ENCODE assay signal across 9 cellular contexts in the genomic region with DNA sequence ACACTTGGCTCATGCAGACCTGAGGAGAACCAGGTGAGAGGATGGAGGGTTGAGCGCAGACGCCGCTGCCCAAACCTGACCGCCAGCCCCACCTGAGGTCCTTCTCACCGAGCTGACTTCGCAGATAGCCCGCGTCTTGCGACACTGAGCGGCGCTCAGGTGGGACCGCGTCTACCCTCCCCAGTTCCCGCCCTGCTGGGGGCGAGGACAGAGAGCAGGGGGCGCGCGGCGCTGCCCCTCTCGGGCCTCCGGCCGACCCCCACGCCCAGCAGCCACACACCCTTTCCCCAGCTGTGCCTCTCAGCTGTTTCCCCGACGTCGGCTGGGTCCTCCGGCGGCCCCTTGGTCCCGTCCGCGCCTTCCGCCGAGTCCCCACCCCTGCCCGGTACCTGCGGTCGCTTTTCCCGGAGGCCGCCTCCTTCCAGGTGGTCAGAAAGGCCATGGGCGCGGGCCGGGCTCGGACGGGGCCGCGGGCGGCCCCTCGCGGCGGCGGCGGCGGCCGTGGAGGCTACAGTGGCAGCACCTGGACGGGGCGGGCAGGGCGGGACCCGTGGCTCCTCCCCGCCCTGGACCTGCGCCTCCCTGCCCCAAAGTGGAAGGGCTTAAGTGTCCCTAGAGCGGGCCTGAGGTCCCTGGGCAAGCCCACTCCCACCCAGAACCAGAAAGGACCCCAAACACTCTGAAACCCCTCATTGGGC. TPM values are rescaled to one million over a fixed set of nuclear protein-coding genes. Genes with fewer than 3 reads are reported as not detected.
DNase-seq lines count a peak whose midpoint lies in the region; ATAC-seq, FAIRE-seq and TF ChIP-seq lines count a peak whose summit lies in the region.
"Had no signal": no experiment of that assay in that cellular context is flagged by ENCODE, and none has a peak within 500 bp of the region (broad histone marks: within the 10 kb centered on the region; RNA-seq: fewer than 3 reads in every experiment).

No MANE protein-coding gene starts in this region.

- H3K9me3 ChIP-seq in prostate gland = no peaks in the 10 kb centered on the region

- peak; percentile 75 for ATAC-seq in Right ventricle myocardium superior (ENCODE audit: poor library complexity)
- no peak for ATAC-seq in HG03457 (IDR thresholded peaks at IDR 0.05; ENCODE audit: unreplicated experiment)
- ATAC-seq in GM18498 (IDR thresholded peaks at IDR 0.05; ENCODE audit: unreplicated experiment) = no peak

- intact Hi-C loops in Right ventricle myocardium superior (cut with DNase I) = no loop called here
- intact Hi-C loops in prostate gland (cut with DNase I) = no loop called here

- in situ Hi-C loops in GM13976 (cut with MboI; ENCODE audit: low sequenced_read_pairs, unreplicated experiment) = no loop called here

- H3K4me3 ChIP-seq in prostate gland = peak overlapping the region; percentile 36 to 46

- no peak for FAIRE-seq in D721Med (lab: Jason Lieb, UNC)

- no peaks in the 10 kb centered on the region for H3K4me1 ChIP-seq in prostate gland (replicated peaks)

- no peaks in the 10 kb centered on the region for H3K36me3 ChIP-seq in prostate gland

- WGBS in prostate gland = 6% methylated on average over 29 of the region's 60 CpGs

- TF ChIP-seq CTCF in GM13976 (IDR thresholded peaks at IDR 0.05; ENCODE audit: borderline replicate concordance, control extremely low read depth, extremely low read depth, insufficient read depth, missing control alignments) (no peak), prostate gland (IDR thresholded peaks at IDR 0.05) (peak in 3 of 4 experiments; percentile 9 to 44 (median 22)), D721Med (IDR thresholded peaks at IDR 0.05; ENCODE audit: insufficient read depth, missing control alignments) (no peak)

- H3K27me3 ChIP-seq in prostate gland (replicated peaks; ENCODE audit: insufficient read depth) = no peaks in the 10 kb centered on the region

- TF ChIP-seq POLR2A in prostate gland (IDR thresholded peaks at IDR 0.05) = no peak

- peak overlapping the region in 1 of 2 donors; percentile 65 for H3K27ac ChIP-seq in prostate gland

- peak; percentile 63 for DNase-seq in GM13976 (ENCODE audit: low spot score)
- DNase-seq in RPMI8226 = peak; percentile 30
- DNase-seq in Right ventricle myocardium superior = no peak
- peak; percentile 48 for DNase-seq in prostate gland (ENCODE audit: low spot score)
- no peak for DNase-seq in D721Med (ENCODE audit: insufficient read length, low spot score)
- DNase-seq in SKM-1 (lab: John Stamatoyannopoulos, UW; ENCODE audit: unreplicated experiment) = no peak
- DNase-seq: activated naive CD4-positive, alpha-beta T cell treated with anti-CD3 and anti-CD28 coated beads for 36 hours had no signal

RNA-seq across cellular contexts. Expression of a gene that starts 14.4 kb away (rescaled TPM):
- 19.4 TPM for total RNA-seq in Right ventricle myocardium superior
- total RNA-seq in prostate gland = 10 to 100 TPM; 65.0 to 78.4 TPM
- total RNA-seq: activated naive CD4-positive, alpha-beta T cell treated with anti-CD3 and anti-CD28 coated beads for 36 hours had no signal

Comparison
In these comparisons a context has a peak if more than half of its experiments do, and no peak if none do; other contexts are left out.
1. DNase-seq: peak in GM13976 (single experiment), RPMI8226 (single experiment) and prostate gland (single experiment); none in Right ventricle myocardium superior (single experiment), D721Med (single experiment) and SKM-1 (single experiment).
2. CTCF ChIP-seq: peak in prostate gland (3 of 4); none in GM13976 (single experiment) and D721Med (single experiment).